Comparison of ENCODE assay signal across 8 cellular contexts in genomic region chr20:59940956-59941294, GRCh38. TPM values are rescaled to one million over a fixed set of nuclear protein-coding genes. Genes with fewer than 3 reads are reported as not detected.
DNase-seq lines count a peak whose midpoint lies in the region; ATAC-seq and TF ChIP-seq lines count a peak whose summit lies in the region.

No MANE protein-coding gene starts in this region.

- H3K9ac ChIP-seq in stomach smooth muscle (ENCODE audit: low read length in 2 of 2), result peak overlapping the region; percentile 94 to 95

- H3K4me1 ChIP-seq in hepatocyte (ENCODE audit: insufficient read depth), result peaks cover 32% of the 10 kb centered on the region
- peaks cover 28% of the 10 kb centered on the region for H3K4me1 ChIP-seq in stomach smooth muscle (ENCODE audit: control insufficient read depth, insufficient read depth, low read length)

- H3K36me3 Mint-ChIP-seq in activated CD4-positive, alpha-beta T cell treated with anti-CD3 and anti-CD28 coated beads, Interleukin-2, amount 10 ng/mL, durations not matched to agents 24 days and 14 days (ENCODE audit: low read depth), result peaks cover 24% of the 10 kb centered on the region
- peaks cover 18% of the 10 kb centered on the region for H3K36me3 Mint-ChIP-seq in T-cell

- peaks cover 54% of the 10 kb centered on the region for H3K79me2 ChIP-seq in hepatocyte

- H3K36me3 ChIP-seq in hepatocyte (replicated peaks; ENCODE audit: insufficient read depth, low read depth) (no peaks in the 10 kb centered on the region), stomach smooth muscle (ENCODE audit: control insufficient read depth in 2 of 2, insufficient read depth in 2 of 2, low read length in 2 of 2) (peaks cover 6 to 19% of the 10 kb centered on the region in 2 donors)

- intact Hi-C loops in activated CD4-positive, alpha-beta T cell treated with anti-CD3 and anti-CD28 coated beads, Interleukin-2, amount 10 ng/mL, durations not matched to agents 24 days and 14 days (cut with micrococcal nuclease), result loop anchor here (1.0 to 2.0 kb wide), 2 partner anchors 10 to 114 kb away; no protein-coding TSS in a partner anchor

- peak overlapping the region; percentile 84 for H3K4me2 ChIP-seq in hepatocyte

- H3K27ac Mint-ChIP-seq in activated CD4-positive, alpha-beta T cell treated with anti-CD3 and anti-CD28 coated beads, Interleukin-2, amount 10 ng/mL, durations not matched to agents 24 days and 14 days, result peak overlapping the region; percentile 99
- peak overlapping the region; percentile 96 to 98 for H3K27ac Mint-ChIP-seq in T-cell

- H3K27ac ChIP-seq in hepatocyte (peak overlapping the region; percentile 95), stomach smooth muscle (ENCODE audit: low read length) (peak overlapping the region; percentile 96)

- no peaks in the 10 kb centered on the region for H4K20me1 ChIP-seq in hepatocyte (ENCODE audit: insufficient read depth, poor library complexity, severe bottlenecking)

- peaks cover 34% of the 10 kb centered on the region for H3K4me1 Mint-ChIP-seq in activated CD4-positive, alpha-beta T cell treated with anti-CD3 and anti-CD28 coated beads, Interleukin-2, amount 10 ng/mL, durations not matched to agents 24 days and 14 days
- peaks cover 43 to 59% (median 56%) of the 10 kb centered on the region in 3 donors for H3K4me1 Mint-ChIP-seq in T-cell

- H3K27me3 Mint-ChIP-seq in activated CD4-positive, alpha-beta T cell treated with anti-CD3 and anti-CD28 coated beads, Interleukin-2, amount 10 ng/mL, durations not matched to agents 24 days and 14 days, result no peaks in the 10 kb centered on the region
- H3K27me3 Mint-ChIP-seq in T-cell, result no peaks in the 10 kb centered on the region

- CTCF ChIA-PET in T-cell (lab: Charles Lee), result interaction anchor here (0.7 to 2.3 kb wide), 5 partner anchors 9 to 117 kb away, joined by 3 to 16 read pairs (median 7); no protein-coding TSS in a partner anchor

- ATAC-seq in T-cell (replicated peaks in 1 of 4) (no peak), HG03159 (IDR thresholded peaks at IDR 0.05; ENCODE audit: unreplicated experiment) (no peak)

- H3K4me3 ChIP-seq in hepatocyte, result peak overlapping the region; percentile 50
- H3K4me3 ChIP-seq in stomach smooth muscle (ENCODE audit: low read length in 2 of 2), result peak overlapping the region; percentile 95 to 98

- POLR2A ChIA-PET in T-cell (lab: Charles Lee), result interaction anchor here in 1 of 2 donors (0.5 to 1.3 kb wide), 2 partner anchors 7 to 322 kb away, joined by 3 read pairs; no protein-coding TSS in a partner anchor

- H2AFZ ChIP-seq in hepatocyte, result peak overlapping the region; percentile 84

- H3K9me2 ChIP-seq in hepatocyte (replicated peaks; ENCODE audit: insufficient read depth), result no peaks in the 10 kb centered on the region

- H3K27me3 ChIP-seq in hepatocyte (no peaks in the 10 kb centered on the region), stomach smooth muscle (ENCODE audit: control insufficient read depth in 1 of 2, insufficient read depth in 2 of 2, low read length in 2 of 2) (no peaks in the 10 kb centered on the region)

- H3K4me3 Mint-ChIP-seq in activated CD4-positive, alpha-beta T cell treated with anti-CD3 and anti-CD28 coated beads, Interleukin-2, amount 10 ng/mL, durations not matched to agents 24 days and 14 days, result peak overlapping the region; percentile 99
- peak overlapping the region; percentile 93 to 98 (median 97) for H3K4me3 Mint-ChIP-seq in T-cell

- no peak for DNase-seq in activated CD4-positive, alpha-beta T cell treated with anti-CD3 and anti-CD28 coated beads, Interleukin-2, amount 10 ng/mL, durations not matched to agents 24 days and 14 days
- no peak for DNase-seq in activated CD4-positive, alpha-beta T cell treated with anti-CD3 and anti-CD28 coated beads for 4 hours
- DNase-seq in T-cell (no peak), hepatocyte (ENCODE audit: low spot score) (no peak), HCEC 1CT (no peak)
- no peak for DNase-seq in stimulated activated CD4-positive, alpha-beta T cell treated with anti-CD3 and anti-CD28 coated beads, Interleukin-4, amount 100 ng/mL, for 4 hours

- WGBS in hepatocyte (ENCODE audit: low lambda C conversion rate, missing lambda C conversion rate), result 0% methylated on average over 4 of the region's 4 CpGs

- H3K9me3 ChIP-seq in hepatocyte (ENCODE audit: low read depth) (no peaks in the 10 kb centered on the region), stomach smooth muscle (ENCODE audit: control insufficient read depth in 2 of 2, low read length in 2 of 2) (no peaks in the 10 kb centered on the region)

- H3K9me3 Mint-ChIP-seq in activated CD4-positive, alpha-beta T cell treated with anti-CD3 and anti-CD28 coated beads, Interleukin-2, amount 10 ng/mL, durations not matched to agents 24 days and 14 days, result no peaks in the 10 kb centered on the region
- no peaks in the 10 kb centered on the region for H3K9me3 Mint-ChIP-seq in T-cell

- no peak for TF ChIP-seq CTCF in hepatocyte (IDR thresholded peaks at IDR 0.05; ENCODE audit: poor library complexity)

RNA-seq across cellular contexts. Expression of gene FAM217B, which starts 0.7 kb away (rescaled TPM):
- 26.6 and 29.0 TPM in 2 replicates for total RNA-seq in activated CD4-positive, alpha-beta T cell treated with anti-CD3 and anti-CD28 coated beads, Interleukin-2, amount 10 ng/mL, durations not matched to agents 24 days and 14 days
- total RNA-seq in T-cell (10 to 100 TPM; 19.3 to 35.6 (median 29.5) TPM), hepatocyte (10.9 and 14.7 TPM in 2 replicates)
- polyA plus RNA-seq in hepatocyte, result 15.2 and 15.3 TPM in 2 replicates

RNA-seq across cellular contexts. Expression of gene PPP1R3D, which starts 0.8 kb away (rescaled TPM):
- total RNA-seq in activated CD4-positive, alpha-beta T cell treated with anti-CD3 and anti-CD28 coated beads, Interleukin-2, amount 10 ng/mL, durations not matched to agents 24 days and 14 days, result 6.1 and 6.4 TPM in 2 replicates
- total RNA-seq in T-cell (10 to 100 TPM in 2 of 5 donors, 1 to 10 TPM in 3; 3.6 to 10.9 (median 9.7) TPM), hepatocyte (6.1 and 7.0 TPM in 2 replicates)
- 3.2 and 3.4 TPM in 2 replicates for polyA plus RNA-seq in hepatocyte

RNA-seq across cellular contexts. Expression of gene SYCP2, which starts 7.5 kb away (rescaled TPM):
- 5.2 and 5.3 TPM in 2 replicates for total RNA-seq in activated CD4-positive, alpha-beta T cell treated with anti-CD3 and anti-CD28 coated beads, Interleukin-2, amount 10 ng/mL, durations not matched to agents 24 days and 14 days
- total RNA-seq in T-cell (1 to 10 TPM; 3.0 to 6.0 (median 3.8) TPM), hepatocyte (1.5 and 1.7 TPM in 2 replicates)
- polyA plus RNA-seq in hepatocyte, result 1.1 and 1.2 TPM in 2 replicates

RNA-seq across cellular contexts. Expression of gene CDH26, which starts 17.3 kb away (rescaled TPM):
- total RNA-seq in activated CD4-positive, alpha-beta T cell treated with anti-CD3 and anti-CD28 coated beads, Interleukin-2, amount 10 ng/mL, durations not matched to agents 24 days and 14 days, result 0.47 and 0.71 TPM in 2 replicates
- total RNA-seq in T-cell, result 1 to 10 TPM; 1.5 to 5.2 (median 2.9) TPM
- total RNA-seq in hepatocyte, result 0.88 and 2.2 TPM in 2 replicates
- polyA plus RNA-seq in hepatocyte, result 0.96 and 2.3 TPM in 2 replicates
